Comparison of ENCODE assay signal across 11 cellular contexts in the genomic region with DNA sequence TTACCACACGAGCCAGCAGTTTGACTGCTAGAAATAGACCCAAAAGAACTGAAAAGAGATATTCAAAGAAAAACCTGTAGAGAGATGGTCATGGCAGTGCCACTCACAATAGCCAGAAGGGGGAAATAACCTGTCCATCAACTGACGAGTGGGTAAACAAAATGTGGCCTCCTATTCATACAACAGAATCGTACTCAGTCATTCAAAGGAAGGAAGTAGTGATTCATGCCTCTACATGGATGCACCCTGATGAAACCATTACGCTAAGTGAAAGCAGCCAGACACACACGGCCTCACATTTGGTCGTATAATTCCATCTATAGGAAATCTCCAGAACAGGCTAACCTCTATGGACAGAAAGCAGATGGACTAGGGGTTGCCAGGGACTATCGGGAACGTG. TPM values are rescaled to one million over a fixed set of nuclear protein-coding genes. Genes with fewer than 3 reads are reported as not detected.
"Had no signal": no experiment of that assay in that cellular context is flagged by ENCODE, and none has a peak within 500 bp of the region (broad histone marks: within the 10 kb centered on the region; RNA-seq: fewer than 3 reads in every experiment).

No MANE protein-coding gene starts in this region.

RNA-seq across cellular contexts. Expression of gene SMIM9, which starts 49.6 kb away (rescaled TPM):
- total RNA-seq: activated B cell treated with CpG ODN at 0.5 μM for 24 hours; activated CD4-positive, alpha-beta memory T cell treated with anti-CD3 and anti-CD28 coated beads for 36 hours; activated CD4-positive, alpha-beta T cell treated with anti-CD3 and anti-CD28 coated beads, Interleukin-2, amount 10 ng/mL, durations not matched to agents 24 days and 14 days; activated CD8-positive, alpha-beta T cell treated with anti-CD3 and anti-CD28 coated beads, Interleukin-2, amount 10 ng/mL, durations not matched to agents 7 days and 5 days; activated naive CD4-positive, alpha-beta T cell treated with anti-CD3 and anti-CD28 coated beads for 36 hours; activated T-cell treated with anti-CD3 and anti-CD28 coated beads, Interleukin-2, amount 50 U/mL, for 4 hours; ascending aorta; bronchial epithelial cell; cardiac muscle cell; chondrocyte had no signal
- polyA plus RNA-seq: adipose tissue, cardiac muscle cell had no signal
